Comparison of ENCODE assay signal across 8 cellular contexts in the genomic region with DNA sequence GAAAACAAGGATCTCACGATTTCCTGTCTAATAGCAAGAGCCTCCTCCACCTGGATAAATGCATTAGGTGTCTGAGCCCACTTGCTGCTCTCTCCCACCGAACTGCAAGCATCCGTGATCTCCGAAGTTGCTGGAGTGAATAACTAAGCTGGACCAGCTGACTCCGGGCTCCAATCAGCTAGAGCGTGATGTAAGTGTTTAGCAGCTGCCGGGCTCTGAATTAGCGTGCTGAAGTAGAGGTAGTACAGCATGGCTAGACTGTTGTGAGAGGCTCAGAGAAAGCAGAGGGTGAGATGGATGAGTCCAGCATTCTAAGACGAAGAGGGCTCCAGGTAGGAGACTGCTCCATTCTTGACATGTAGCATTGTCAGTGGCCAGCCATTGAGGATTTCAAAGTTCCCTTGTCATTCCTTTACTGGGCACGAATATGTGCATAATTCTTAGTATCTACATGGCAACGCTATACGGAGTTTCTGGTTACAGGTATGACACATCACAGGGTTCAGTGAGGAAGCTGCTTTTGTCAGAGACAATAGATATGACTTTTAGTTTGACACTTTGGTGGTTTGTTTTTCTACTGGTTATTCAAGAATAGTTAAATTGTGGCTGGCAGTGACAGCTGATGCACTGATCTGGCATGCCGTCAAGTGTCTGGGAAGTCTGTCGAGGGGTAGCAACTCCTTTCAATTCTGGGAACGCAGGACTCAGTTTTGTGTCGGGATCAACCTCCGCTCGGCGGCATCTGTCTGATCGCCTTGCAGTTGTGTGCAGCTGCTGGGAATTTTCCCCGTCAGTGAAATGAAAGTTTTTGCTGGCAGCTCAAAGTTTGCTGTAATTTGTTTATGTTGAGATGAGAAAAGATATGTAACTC.
DNase-seq lines count a peak whose midpoint lies in the region; ATAC-seq, FAIRE-seq and TF ChIP-seq lines count a peak whose summit lies in the region.

No MANE protein-coding gene starts in this region.

- TF ChIP-seq CTCF in Loucy (conservative IDR thresholded peaks at IDR 0.05; ENCODE audit: low read length) (no peak), choroid plexus epithelial cell (conservative IDR thresholded peaks at IDR 0.05; ENCODE audit: low read depth, low read length) (no peak)

- H3K36me3 ChIP-seq in Loucy (ENCODE audit: insufficient read depth, low read length): no peaks in the 10 kb centered on the region

- no peaks in the 10 kb centered on the region for H3F3A ChIP-seq in Loucy (ENCODE audit: low read depth)

- H4K20me1 ChIP-seq in Loucy (ENCODE audit: insufficient read depth, low read length, poor library complexity, severe bottlenecking): no peaks in the 10 kb centered on the region

- peaks cover 14% of the 10 kb centered on the region for H3K4me1 ChIP-seq in Loucy (ENCODE audit: insufficient read depth, low read length, poor library complexity, severe bottlenecking)

- H2AFZ ChIP-seq in Loucy (ENCODE audit: low read length): peak overlapping the region; percentile 74

- H3K27ac ChIP-seq in skin epidermis: peak overlapping the region in 17 of 21 experiments; percentile 6 to 72 (median 56)

- H3K27me3 ChIP-seq in Loucy (ENCODE audit: insufficient read depth, low read length, poor library complexity, severe bottlenecking): no peaks in the 10 kb centered on the region

- DNase-seq in AG08396 (ENCODE audit: low spot score) (peak; percentile 58), choroid plexus epithelial cell (ENCODE audit: low read depth) (peak; percentile 88), islet precursor cell (peak; percentile 91), H54 (ENCODE audit: insufficient read length, low spot score) (no peak)
- DNase-seq in activated CD4-positive, CD25-positive, alpha-beta regulatory T cell (lab: John Stamatoyannopoulos, UW): peak in 3 of 4 experiments; percentile 25 to 36 (median 25)

- FAIRE-seq in H54 (lab: Jason Lieb, UNC): no peak

- H3K9me3 ChIP-seq in Loucy (ENCODE audit: insufficient read depth, low read depth, low read length): no peaks in the 10 kb centered on the region

- H3K4me3 ChIP-seq in Loucy (ENCODE audit: low read length, poor library complexity, severe bottlenecking) (peak overlapping the region; percentile 66), choroid plexus epithelial cell (ENCODE audit: low read depth, low read length) (peak overlapping the region; percentile 64), skin epidermis (peak overlapping the region; percentile 20 to 42 (median 29))

- peak overlapping the region; percentile 76 for H3K4me2 ChIP-seq in Loucy (ENCODE audit: low read depth, low read length, poor library complexity, severe bottlenecking)

- peak; percentile 73 for ATAC-seq in GM19395 (IDR thresholded peaks at IDR 0.05; ENCODE audit: unreplicated experiment)

- H3K9ac ChIP-seq in Loucy (ENCODE audit: low read depth, low read length, poor library complexity, severe bottlenecking): peak overlapping the region; percentile 2

- no peaks in the 10 kb centered on the region for H3K79me2 ChIP-seq in Loucy (ENCODE audit: insufficient read depth, low read length)

- no peaks in the 10 kb centered on the region for H3K9me2 ChIP-seq in Loucy (replicated peaks; ENCODE audit: low read depth, low read length)

- TF ChIP-seq POLR2A in H54 (IDR thresholded peaks at IDR 0.05; ENCODE audit: low read depth, low read length): no peak
